In the genomic region with DNA sequence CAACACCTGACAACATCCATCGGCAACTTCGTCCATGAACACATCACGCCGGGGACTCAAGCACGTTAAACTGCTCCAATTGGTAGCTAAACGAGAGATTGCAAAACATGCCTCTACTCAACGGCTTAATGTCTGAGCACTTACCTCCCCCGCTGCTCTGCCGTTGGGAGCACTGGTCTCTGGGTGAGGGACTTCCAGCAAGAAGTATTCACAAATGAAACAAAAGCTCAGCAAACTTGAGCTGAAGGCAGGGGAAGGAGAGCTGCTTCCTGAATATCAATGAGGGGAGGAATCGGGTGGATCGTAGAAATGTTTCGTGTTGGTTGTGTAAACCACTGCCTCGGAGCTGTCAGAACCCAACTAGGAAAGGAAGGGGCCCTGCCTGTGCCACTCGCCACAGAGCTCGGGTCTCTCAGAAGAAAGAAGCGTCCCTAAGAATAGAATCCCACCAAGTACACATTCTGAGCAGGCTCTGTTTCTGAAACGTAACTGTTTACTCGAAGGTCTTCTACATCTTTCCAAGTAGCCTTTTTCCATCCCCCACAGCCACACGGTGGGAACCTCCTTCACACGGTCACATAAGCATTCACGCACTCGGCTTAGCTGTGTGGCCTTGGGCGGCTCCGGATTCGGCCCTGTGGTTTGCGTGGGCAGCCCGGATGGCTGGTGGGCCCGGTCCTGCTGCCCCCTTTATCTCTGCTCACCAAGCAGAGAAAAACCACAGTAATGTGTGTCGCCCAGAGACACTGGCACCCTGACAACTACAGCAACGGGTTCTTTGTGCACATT, we compare ENCODE assay signal across 1 cellular context.
TF ChIP-seq lines count a peak whose summit lies in the region.

A gene (minus strand): TSS at position 216 of the 789 bp plus-strand sequence. CDS start 524 bp downstream, outside the sequence.

TF ChIP-seq in GM23338, 12 proteins besides CTCF, POLR2A, EP300 and RAD21 (continued from another document):
- TF ChIP-seq, protein P1, sequence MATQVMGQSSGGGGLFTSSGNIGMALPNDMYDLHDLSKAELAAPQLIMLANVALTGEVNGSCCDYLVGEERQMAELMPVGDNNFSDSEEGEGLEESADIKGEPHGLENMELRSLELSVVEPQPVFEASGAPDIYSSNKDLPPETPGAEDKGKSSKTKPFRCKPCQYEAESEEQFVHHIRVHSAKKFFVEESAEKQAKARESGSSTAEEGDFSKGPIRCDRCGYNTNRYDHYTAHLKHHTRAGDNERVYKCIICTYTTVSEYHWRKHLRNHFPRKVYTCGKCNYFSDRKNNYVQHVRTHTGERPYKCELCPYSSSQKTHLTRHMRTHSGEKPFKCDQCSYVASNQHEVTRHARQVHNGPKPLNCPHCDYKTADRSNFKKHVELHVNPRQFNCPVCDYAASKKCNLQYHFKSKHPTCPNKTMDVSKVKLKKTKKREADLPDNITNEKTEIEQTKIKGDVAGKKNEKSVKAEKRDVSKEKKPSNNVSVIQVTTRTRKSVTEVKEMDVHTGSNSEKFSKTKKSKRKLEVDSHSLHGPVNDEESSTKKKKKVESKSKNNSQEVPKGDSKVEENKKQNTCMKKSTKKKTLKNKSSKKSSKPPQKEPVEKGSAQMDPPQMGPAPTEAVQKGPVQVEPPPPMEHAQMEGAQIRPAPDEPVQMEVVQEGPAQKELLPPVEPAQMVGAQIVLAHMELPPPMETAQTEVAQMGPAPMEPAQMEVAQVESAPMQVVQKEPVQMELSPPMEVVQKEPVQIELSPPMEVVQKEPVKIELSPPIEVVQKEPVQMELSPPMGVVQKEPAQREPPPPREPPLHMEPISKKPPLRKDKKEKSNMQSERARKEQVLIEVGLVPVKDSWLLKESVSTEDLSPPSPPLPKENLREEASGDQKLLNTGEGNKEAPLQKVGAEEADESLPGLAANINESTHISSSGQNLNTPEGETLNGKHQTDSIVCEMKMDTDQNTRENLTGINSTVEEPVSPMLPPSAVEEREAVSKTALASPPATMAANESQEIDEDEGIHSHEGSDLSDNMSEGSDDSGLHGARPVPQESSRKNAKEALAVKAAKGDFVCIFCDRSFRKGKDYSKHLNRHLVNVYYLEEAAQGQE (IDR thresholded peaks at IDR 0.05; ENCODE audit: unreplicated experiment), result no peak
- TF ChIP-seq NANOG (IDR thresholded peaks at IDR 0.05; ENCODE audit: borderline replicate concordance) (no peak), JUNB (IDR thresholded peaks at IDR 0.05; ENCODE audit: unreplicated experiment) (no peak), EZH2 (IDR thresholded peaks at IDR 0.05; ENCODE audit: low read depth, unreplicated experiment) (no peak), STAT1 (IDR thresholded peaks at IDR 0.05; ENCODE audit: unreplicated experiment) (no peak), ZNF114 (CRISPR knock-in tag; IDR thresholded peaks at IDR 0.05) (no peak)
- TF ChIP-seq, protein P2, sequence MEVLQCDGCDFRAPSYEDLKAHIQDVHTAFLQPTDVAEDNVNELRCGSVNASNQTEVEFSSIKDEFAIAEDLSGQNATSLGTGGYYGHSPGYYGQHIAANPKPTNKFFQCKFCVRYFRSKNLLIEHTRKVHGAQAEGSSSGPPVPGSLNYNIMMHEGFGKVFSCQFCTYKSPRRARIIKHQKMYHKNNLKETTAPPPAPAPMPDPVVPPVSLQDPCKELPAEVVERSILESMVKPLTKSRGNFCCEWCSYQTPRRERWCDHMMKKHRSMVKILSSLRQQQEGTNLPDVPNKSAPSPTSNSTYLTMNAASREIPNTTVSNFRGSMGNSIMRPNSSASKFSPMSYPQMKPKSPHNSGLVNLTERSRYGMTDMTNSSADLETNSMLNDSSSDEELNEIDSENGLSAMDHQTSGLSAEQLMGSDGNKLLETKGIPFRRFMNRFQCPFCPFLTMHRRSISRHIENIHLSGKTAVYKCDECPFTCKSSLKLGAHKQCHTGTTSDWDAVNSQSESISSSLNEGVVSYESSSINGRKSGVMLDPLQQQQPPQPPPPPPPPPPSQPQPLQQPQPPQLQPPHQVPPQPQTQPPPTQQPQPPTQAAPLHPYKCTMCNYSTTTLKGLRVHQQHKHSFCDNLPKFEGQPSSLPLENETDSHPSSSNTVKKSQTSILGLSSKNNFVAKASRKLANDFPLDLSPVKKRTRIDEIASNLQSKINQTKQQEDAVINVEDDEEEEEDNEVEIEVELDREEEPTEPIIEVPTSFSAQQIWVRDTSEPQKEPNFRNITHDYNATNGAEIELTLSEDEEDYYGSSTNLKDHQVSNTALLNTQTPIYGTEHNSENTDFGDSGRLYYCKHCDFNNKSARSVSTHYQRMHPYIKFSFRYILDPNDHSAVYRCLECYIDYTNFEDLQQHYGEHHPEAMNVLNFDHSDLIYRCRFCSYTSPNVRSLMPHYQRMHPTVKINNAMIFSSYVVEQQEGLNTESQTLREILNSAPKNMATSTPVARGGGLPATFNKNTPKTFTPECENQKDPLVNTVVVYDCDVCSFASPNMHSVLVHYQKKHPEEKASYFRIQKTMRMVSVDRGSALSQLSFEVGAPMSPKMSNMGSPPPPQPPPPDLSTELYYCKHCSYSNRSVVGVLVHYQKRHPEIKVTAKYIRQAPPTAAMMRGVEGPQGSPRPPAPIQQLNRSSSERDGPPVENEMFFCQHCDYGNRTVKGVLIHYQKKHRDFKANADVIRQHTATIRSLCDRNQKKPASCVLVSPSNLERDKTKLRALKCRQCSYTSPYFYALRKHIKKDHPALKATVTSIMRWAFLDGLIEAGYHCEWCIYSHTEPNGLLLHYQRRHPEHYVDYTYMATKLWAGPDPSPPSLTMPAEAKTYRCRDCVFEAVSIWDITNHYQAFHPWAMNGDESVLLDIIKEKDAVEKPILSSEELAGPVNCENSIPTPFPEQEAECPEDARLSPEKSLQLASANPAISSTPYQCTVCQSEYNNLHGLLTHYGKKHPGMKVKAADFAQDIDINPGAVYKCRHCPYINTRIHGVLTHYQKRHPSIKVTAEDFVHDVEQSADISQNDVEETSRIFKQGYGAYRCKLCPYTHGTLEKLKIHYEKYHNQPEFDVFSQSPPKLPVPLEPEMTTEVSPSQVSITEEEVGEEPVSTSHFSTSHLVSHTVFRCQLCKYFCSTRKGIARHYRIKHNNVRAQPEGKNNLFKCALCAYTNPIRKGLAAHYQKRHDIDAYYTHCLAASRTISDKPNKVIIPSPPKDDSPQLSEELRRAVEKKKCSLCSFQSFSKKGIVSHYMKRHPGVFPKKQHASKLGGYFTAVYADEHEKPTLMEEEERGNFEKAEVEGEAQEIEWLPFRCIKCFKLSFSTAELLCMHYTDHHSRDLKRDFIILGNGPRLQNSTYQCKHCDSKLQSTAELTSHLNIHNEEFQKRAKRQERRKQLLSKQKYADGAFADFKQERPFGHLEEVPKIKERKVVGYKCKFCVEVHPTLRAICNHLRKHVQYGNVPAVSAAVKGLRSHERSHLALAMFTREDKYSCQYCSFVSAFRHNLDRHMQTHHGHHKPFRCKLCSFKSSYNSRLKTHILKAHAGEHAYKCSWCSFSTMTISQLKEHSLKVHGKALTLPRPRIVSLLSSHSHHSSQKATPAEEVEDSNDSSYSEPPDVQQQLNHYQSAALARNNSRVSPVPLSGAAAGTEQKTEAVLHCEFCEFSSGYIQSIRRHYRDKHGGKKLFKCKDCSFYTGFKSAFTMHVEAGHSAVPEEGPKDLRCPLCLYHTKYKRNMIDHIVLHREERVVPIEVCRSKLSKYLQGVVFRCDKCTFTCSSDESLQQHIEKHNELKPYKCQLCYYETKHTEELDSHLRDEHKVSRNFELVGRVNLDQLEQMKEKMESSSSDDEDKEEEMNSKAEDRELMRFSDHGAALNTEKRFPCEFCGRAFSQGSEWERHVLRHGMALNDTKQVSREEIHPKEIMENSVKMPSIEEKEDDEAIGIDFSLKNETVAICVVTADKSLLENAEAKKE (CRISPR knock-in tag; IDR thresholded peaks at IDR 0.05), result no peak
TF ChIP-seq in GM23338: peak in this region for 0.
